In genomic region chr6:149934249-149935156, GRCh38 we compare ENCODE assay signal across 8 cellular contexts. TPM values are rescaled to one million over a fixed set of nuclear protein-coding genes. Genes with fewer than 3 reads are reported as not detected.
DNase-seq lines count a peak whose midpoint lies in the region; ATAC-seq, FAIRE-seq and TF ChIP-seq lines count a peak whose summit lies in the region.

No MANE protein-coding gene starts in this region.

- intact Hi-C loops in HepG2 (cut with micrococcal nuclease; ENCODE audit: unreplicated experiment): loop anchor here (1.0 to 10.0 kb wide), 2 partner anchors 82 to 880 kb away; no protein-coding TSS in a partner anchor

- peak; percentile 80 for TF ChIP-seq RAD21 in HepG2 (CRISPR knock-in tag; IDR thresholded peaks at IDR 0.05)

- CTCF ChIA-PET in HepG2 (lab: Yijun Ruan, JAX; ENCODE audit: low intra/inter-chr PET ratio, low total read pairs): interaction anchor here (0.7 to 4.1 kb wide), 2 partner anchors 72 to 82 kb away, joined by 4 to 64 read pairs; no protein-coding TSS in a partner anchor

- H2AFZ ChIP-seq in HepG2 (ENCODE audit: low read length): no peak overlapping the region

- no peak for TF ChIP-seq POLR2A in HepG2 (IDR thresholded peaks at IDR 0.05; ENCODE audit: insufficient read depth in 1 of 2, low read depth in 2 of 2, low read length in 2 of 2)

- POLR2A ChIA-PET in HepG2 (lab: Yijun Ruan, JAX): no interaction called here

- no TSS peak for BruUV-seq in HepG2 (replicated peaks; lab: Mats Ljungman, UMichigan)

- no peaks in the 10 kb centered on the region for H3K79me2 ChIP-seq in HepG2 (ENCODE audit: insufficient read depth, low read length)

- H3K4me3 ChIP-seq in choroid plexus epithelial cell (ENCODE audit: low read depth, low read length) (no peak overlapping the region), HepG2 (replicated peaks in 1 of 3; ENCODE audit: insufficient read depth in 1 of 3, low read depth in 2 of 3, low read length in 3 of 3) (no peak overlapping the region)

- H3K4me2 ChIP-seq in HepG2 (ENCODE audit: low read depth, low read length): no peak overlapping the region

- no peak overlapping the region for H3K9ac ChIP-seq in HepG2 (ENCODE audit: insufficient read depth, low read depth, low read length)

- no peaks in the 10 kb centered on the region for H4K20me1 ChIP-seq in HepG2 (ENCODE audit: insufficient read depth, low read length)

- TF ChIP-seq EP300 in HepG2 (IDR thresholded peaks at IDR 0.05; ENCODE audit: low read depth in 2 of 2, low read length in 2 of 2): no peak
- no peak for TF ChIP-seq EP300 in HepG2 (CRISPR knock-in tag; IDR thresholded peaks at IDR 0.05; ENCODE audit: borderline replicate concordance)

- in situ Hi-C loops in HepG2 (cut with HindIII; ENCODE audit: extremely low pct_ligation_motif_present, low pct_unique_long_range_greater_than_20kb): loop anchor here (5.0 to 10.0 kb wide), 3 partner anchors 73 to 880 kb away; partner anchors contain the start of gene RAET1L

- H3K27ac ChIP-seq in HepG2 (ENCODE audit: extremely low read length, insufficient read depth, low read length): no peak overlapping the region

- FAIRE-seq in HepG2 (lab: Jason Lieb, UNC): peak; percentile 89

- DNase-seq in activated gamma-delta T cell treated with Interleukin-2 at 50 U/mL for 16 hours (peak; percentile 69), activated gamma-delta T cell (lab: John Stamatoyannopoulos, UW) (no peak), NCI-H2196 treated with DMSO at 0.1 percent for 48 hours (lab: John Stamatoyannopoulos, UW; ENCODE audit: unreplicated experiment) (peak; percentile 40), choroid plexus epithelial cell (ENCODE audit: low read depth) (peak; percentile 74), HepG2 (ENCODE audit: low spot score) (peak; percentile 64)
- peak; percentile 63 for DNase-seq in activated CD4-positive, CD25-positive, alpha-beta regulatory T cell treated with anti-CD3 and anti-CD28 coated beads, Interleukin-2, amount 50 U/mL, for 72 hours
- peak; percentile 42 to 49 for DNase-seq in stimulated activated CD4-positive, alpha-beta T cell treated with anti-CD3 and anti-CD28 coated beads, Interleukin-4, amount 100 ng/mL, for 48 hours (ENCODE audit: low read depth in 2 of 2)

- H3K9me3 ChIP-seq in HepG2 (ENCODE audit: low read length): no peaks in the 10 kb centered on the region

- under 1% methylated on average over 11 of the region's 11 CpGs for WGBS in HepG2 (ENCODE audit: low lambda C conversion rate)

- H3K4me1 ChIP-seq in HepG2 (ENCODE audit: insufficient read depth, low read length): peaks cover 12% of the 10 kb centered on the region

- no peaks in the 10 kb centered on the region for H3K36me3 ChIP-seq in HepG2 (replicated peaks in 1 of 2; ENCODE audit: control insufficient read depth in 1 of 2, insufficient read depth in 2 of 2, low read length in 2 of 2)

- peak; percentile 57 for ATAC-seq in HepG2
- no peak for ATAC-seq in GM18858 (IDR thresholded peaks at IDR 0.05; ENCODE audit: unreplicated experiment)

- peak; percentile 73 for TF ChIP-seq CTCF in choroid plexus epithelial cell (conservative IDR thresholded peaks at IDR 0.05; ENCODE audit: low read depth, low read length)
- peak; percentile 84 for TF ChIP-seq CTCF in HepG2 (CRISPR knock-in tag; IDR thresholded peaks at IDR 0.05)

- peaks cover 9 to 63% of the 10 kb centered on the region in 2 experiments for H3K27me3 ChIP-seq in HepG2 (ENCODE audit: control insufficient read depth in 1 of 2, insufficient read depth in 2 of 2, low read length in 2 of 2)

RNA-seq across cellular contexts. Expression of gene ULBP2, which starts 7.3 kb away (rescaled TPM):
- total RNA-seq in HepG2 (2016; rRNA removed; fragmentation: Illumina TruSeq; extraction: Trizol): not detected in 2 replicates
- total RNA-seq in HepG2 (2016; cell fraction: cytosol; rRNA removed; fragmentation: Illumina TruSeq; extraction: Trizol; ENCODE audit: low read depth): not detected in 2 replicates
- not detected in 2 replicates for total RNA-seq in HepG2 (2016; cell fraction: insoluble cytoplasmic fraction; rRNA removed; fragmentation: Illumina TruSeq; extraction: Trizol)
- total RNA-seq in HepG2 (2016; cell fraction: membrane; rRNA removed; fragmentation: Illumina TruSeq; extraction: Trizol): not detected in 2 replicates
- total RNA-seq in HepG2 (2016; cell fraction: nucleus; rRNA removed; fragmentation: Illumina TruSeq; extraction: Trizol): not detected in 2 replicates
- polyA plus RNA-seq in HepG2 (2011; rRNA removed): not detected in 2 replicates
- polyA plus RNA-seq in HepG2 (2011; cell fraction: cytosol; rRNA removed): not detected in 2 replicates
- polyA plus RNA-seq in HepG2 (2011; cell fraction: nucleus; rRNA removed): not detected in 2 replicates
- not detected in 2 replicates for polyA plus RNA-seq in HepG2 (2012)
- polyA plus RNA-seq in HepG2 (2016; cell fraction: cytosol; fragmentation: Illumina TruSeq; extraction: Trizol; ENCODE audit: low read depth): not detected in 2 replicates
- polyA plus RNA-seq in HepG2 (2016; cell fraction: insoluble cytoplasmic fraction; fragmentation: Illumina TruSeq; extraction: Trizol; ENCODE audit: low read depth): not detected in 2 replicates
- not detected in 2 replicates for polyA plus RNA-seq in HepG2 (2016; cell fraction: membrane; fragmentation: Illumina TruSeq; extraction: Trizol; ENCODE audit: low read depth)
- not detected in 2 replicates for polyA plus RNA-seq in HepG2 (2016; cell fraction: nucleus; fragmentation: Illumina TruSeq; extraction: Trizol; ENCODE audit: insufficient read depth, low read depth)
- polyA minus RNA-seq in HepG2 (2011; rRNA and poly(A)+ RNA removed; ENCODE audit: low replicate concordance): not detected in 2 replicates
- polyA minus RNA-seq in HepG2 (2011; cell fraction: cytosol; rRNA and poly(A)+ RNA removed): not detected in 2 replicates
- polyA minus RNA-seq in HepG2 (2011; cell fraction: nucleus; rRNA and poly(A)+ RNA removed): not detected in 2 replicates

RNA-seq across cellular contexts. Expression of gene RAET1G, which starts 11.6 kb away (rescaled TPM):
- not detected in 2 replicates for total RNA-seq in HepG2 (2016; rRNA removed; fragmentation: Illumina TruSeq; extraction: Trizol)
- not detected in 2 replicates for total RNA-seq in HepG2 (2016; cell fraction: cytosol; rRNA removed; fragmentation: Illumina TruSeq; extraction: Trizol; ENCODE audit: low read depth)
- total RNA-seq in HepG2 (2016; cell fraction: insoluble cytoplasmic fraction; rRNA removed; fragmentation: Illumina TruSeq; extraction: Trizol): not detected in 2 replicates
- not detected in 2 replicates for total RNA-seq in HepG2 (2016; cell fraction: membrane; rRNA removed; fragmentation: Illumina TruSeq; extraction: Trizol)
- not detected in 2 replicates for total RNA-seq in HepG2 (2016; cell fraction: nucleus; rRNA removed; fragmentation: Illumina TruSeq; extraction: Trizol)
- polyA plus RNA-seq in HepG2 (2011; rRNA removed): not detected in 2 replicates
- polyA plus RNA-seq in HepG2 (2011; cell fraction: cytosol; rRNA removed): not detected in 2 replicates
- polyA plus RNA-seq in HepG2 (2011; cell fraction: nucleus; rRNA removed): not detected in 2 replicates
- polyA plus RNA-seq in HepG2 (2012): not detected in 2 replicates
- polyA plus RNA-seq in HepG2 (2016; cell fraction: cytosol; fragmentation: Illumina TruSeq; extraction: Trizol; ENCODE audit: low read depth): not detected in 2 replicates
- polyA plus RNA-seq in HepG2 (2016; cell fraction: insoluble cytoplasmic fraction; fragmentation: Illumina TruSeq; extraction: Trizol; ENCODE audit: low read depth): not detected in 2 replicates
- not detected in 2 replicates for polyA plus RNA-seq in HepG2 (2016; cell fraction: membrane; fragmentation: Illumina TruSeq; extraction: Trizol; ENCODE audit: low read depth)
- not detected in 2 replicates for polyA plus RNA-seq in HepG2 (2016; cell fraction: nucleus; fragmentation: Illumina TruSeq; extraction: Trizol; ENCODE audit: insufficient read depth, low read depth)
- polyA minus RNA-seq in HepG2 (2011; rRNA and poly(A)+ RNA removed; ENCODE audit: low replicate concordance): 6.1 TPM in 1 of 2 replicates, not detected in the other
- polyA minus RNA-seq in HepG2 (2011; cell fraction: cytosol; rRNA and poly(A)+ RNA removed): not detected in 2 replicates
- not detected in 2 replicates for polyA minus RNA-seq in HepG2 (2011; cell fraction: nucleus; rRNA and poly(A)+ RNA removed)

RNA-seq across cellular contexts. Expression of gene ULBP1, which starts 29.2 kb away (rescaled TPM):
- total RNA-seq in HepG2 (2016; rRNA removed; fragmentation: Illumina TruSeq; extraction: Trizol): 0.04 TPM in 1 of 2 replicates, not detected in the other
- total RNA-seq in HepG2 (2016; cell fraction: cytosol; rRNA removed; fragmentation: Illumina TruSeq; extraction: Trizol; ENCODE audit: low read depth): not detected in 2 replicates
- total RNA-seq in HepG2 (2016; cell fraction: insoluble cytoplasmic fraction; rRNA removed; fragmentation: Illumina TruSeq; extraction: Trizol): 0.06 TPM in 1 of 2 replicates, not detected in the other
- total RNA-seq in HepG2 (2016; cell fraction: membrane; rRNA removed; fragmentation: Illumina TruSeq; extraction: Trizol): not detected in 2 replicates
- total RNA-seq in HepG2 (2016; cell fraction: nucleus; rRNA removed; fragmentation: Illumina TruSeq; extraction: Trizol): 0.12 TPM in 1 of 2 replicates, not detected in the other
- polyA plus RNA-seq in HepG2 (2011; rRNA removed): 0.08 and 0.09 TPM in 2 replicates
- polyA plus RNA-seq in HepG2 (2011; cell fraction: cytosol; rRNA removed): 0.11 and 0.13 TPM in 2 replicates
- polyA plus RNA-seq in HepG2 (2011; cell fraction: nucleus; rRNA removed): 0.05 and 0.10 TPM in 2 replicates
- polyA plus RNA-seq in HepG2 (2012): 0.27 and 0.39 TPM in 2 replicates
- not detected in 2 replicates for polyA plus RNA-seq in HepG2 (2016; cell fraction: cytosol; fragmentation: Illumina TruSeq; extraction: Trizol; ENCODE audit: low read depth)
- 0.09 TPM in 1 of 2 replicates, not detected in the other for polyA plus RNA-seq in HepG2 (2016; cell fraction: insoluble cytoplasmic fraction; fragmentation: Illumina TruSeq; extraction: Trizol; ENCODE audit: low read depth)
- not detected in 2 replicates for polyA plus RNA-seq in HepG2 (2016; cell fraction: membrane; fragmentation: Illumina TruSeq; extraction: Trizol; ENCODE audit: low read depth)
- polyA plus RNA-seq in HepG2 (2016; cell fraction: nucleus; fragmentation: Illumina TruSeq; extraction: Trizol; ENCODE audit: insufficient read depth, low read depth): 0.16 TPM in 1 of 2 replicates, not detected in the other
- polyA minus RNA-seq in HepG2 (2011; rRNA and poly(A)+ RNA removed; ENCODE audit: low replicate concordance): 0.06 and 0.21 TPM in 2 replicates
- polyA minus RNA-seq in HepG2 (2011; cell fraction: cytosol; rRNA and poly(A)+ RNA removed): not detected in 2 replicates
- 0.12 and 0.13 TPM in 2 replicates for polyA minus RNA-seq in HepG2 (2011; cell fraction: nucleus; rRNA and poly(A)+ RNA removed)

RNA-seq across cellular contexts. Expression of gene RAET1E, which starts 36.6 kb away (rescaled TPM):
- total RNA-seq in HepG2 (2016; rRNA removed; fragmentation: Illumina TruSeq; extraction: Trizol): not detected in 2 replicates
- not detected in 2 replicates for total RNA-seq in HepG2 (2016; cell fraction: cytosol; rRNA removed; fragmentation: Illumina TruSeq; extraction: Trizol; ENCODE audit: low read depth)
- total RNA-seq in HepG2 (2016; cell fraction: insoluble cytoplasmic fraction; rRNA removed; fragmentation: Illumina TruSeq; extraction: Trizol): not detected in 2 replicates
- total RNA-seq in HepG2 (2016; cell fraction: membrane; rRNA removed; fragmentation: Illumina TruSeq; extraction: Trizol): not detected in 2 replicates
- not detected in 2 replicates for total RNA-seq in HepG2 (2016; cell fraction: nucleus; rRNA removed; fragmentation: Illumina TruSeq; extraction: Trizol)
- polyA plus RNA-seq in HepG2 (2011; rRNA removed): not detected in 2 replicates
- not detected in 2 replicates for polyA plus RNA-seq in HepG2 (2011; cell fraction: cytosol; rRNA removed)
- polyA plus RNA-seq in HepG2 (2011; cell fraction: nucleus; rRNA removed): not detected in 2 replicates
- not detected in 2 replicates for polyA plus RNA-seq in HepG2 (2012)
- polyA plus RNA-seq in HepG2 (2016; cell fraction: cytosol; fragmentation: Illumina TruSeq; extraction: Trizol; ENCODE audit: low read depth): not detected in 2 replicates
- polyA plus RNA-seq in HepG2 (2016; cell fraction: insoluble cytoplasmic fraction; fragmentation: Illumina TruSeq; extraction: Trizol; ENCODE audit: low read depth): not detected in 2 replicates
- not detected in 2 replicates for polyA plus RNA-seq in HepG2 (2016; cell fraction: membrane; fragmentation: Illumina TruSeq; extraction: Trizol; ENCODE audit: low read depth)
- polyA plus RNA-seq in HepG2 (2016; cell fraction: nucleus; fragmentation: Illumina TruSeq; extraction: Trizol; ENCODE audit: insufficient read depth, low read depth): not detected in 2 replicates
- 19.1 TPM in 1 of 2 replicates, not detected in the other for polyA minus RNA-seq in HepG2 (2011; rRNA and poly(A)+ RNA removed; ENCODE audit: low replicate concordance)
- not detected in 2 replicates for polyA minus RNA-seq in HepG2 (2011; cell fraction: cytosol; rRNA and poly(A)+ RNA removed)
- polyA minus RNA-seq in HepG2 (2011; cell fraction: nucleus; rRNA and poly(A)+ RNA removed): not detected in 2 replicates
